10 cellular contexts compared by ENCODE assay signal in the genomic region with DNA sequence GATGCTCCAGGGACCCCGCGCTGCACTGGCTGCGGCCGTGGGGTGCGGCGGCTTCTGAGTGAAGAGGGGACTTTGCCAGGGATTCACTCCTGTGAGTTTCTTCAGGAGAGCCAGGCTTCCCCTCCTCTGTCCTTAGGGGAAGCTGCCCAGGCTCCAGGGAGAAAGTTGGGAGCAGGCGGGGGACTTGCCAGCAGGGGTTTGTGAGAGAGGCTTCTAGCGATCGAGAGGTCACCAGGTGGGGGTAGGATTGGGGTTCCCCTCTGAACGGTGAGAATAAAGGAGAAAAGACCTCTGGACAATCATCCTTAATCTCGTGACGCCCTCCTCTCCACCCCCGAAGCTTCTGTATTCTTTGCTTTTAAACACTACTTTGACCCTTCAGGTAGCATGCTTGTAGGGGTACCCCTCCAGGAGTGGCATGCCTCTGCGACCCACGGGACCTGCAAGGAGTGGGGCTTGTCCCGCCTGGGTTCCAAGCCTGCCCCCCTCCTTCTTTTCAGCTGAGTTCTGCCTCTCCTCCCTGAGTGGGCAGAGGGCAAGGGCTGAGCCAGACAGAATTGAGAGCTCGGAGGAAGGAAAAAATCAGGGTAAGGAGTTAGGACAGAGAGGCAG. TPM values are rescaled to one million over a fixed set of nuclear protein-coding genes. Genes with fewer than 3 reads are reported as not detected.
A peak's percentile ranks its signal among the peaks of the same experiment; 100 is the strongest.
DNase-seq lines count a peak whose midpoint lies in the region; FAIRE-seq and TF ChIP-seq lines count a peak whose summit lies in the region.
"Had no signal": no experiment of that assay in that cellular context is flagged by ENCODE, and none has a peak within 500 bp of the region (broad histone marks: within the 10 kb centered on the region; RNA-seq: fewer than 3 reads in every experiment).

No MANE protein-coding gene starts in this region.

- no peak for FAIRE-seq in endothelial cell of umbilical vein (lab: Jason Lieb, UNC)
- FAIRE-seq in urothelium cell line (lab: Jason Lieb, UNC), result no peak

- H4K20me1 ChIP-seq in BLaER1, result peaks cover 11% of the 10 kb centered on the region; the same call in 1 of the 2 replicates
- no peaks in the 10 kb centered on the region for H4K20me1 ChIP-seq in OCI-LY3 (ENCODE audit: insufficient read depth, low read length)
- H4K20me1 ChIP-seq in endothelial cell of umbilical vein (replicated peaks; ENCODE audit: control insufficient read depth, extremely low read depth, insufficient read depth, low read length), result no peaks in the 10 kb centered on the region
- no peaks in the 10 kb centered on the region for H4K20me1 ChIP-seq in neural progenitor cell (ENCODE audit: low read depth)

- no TSS peak for BruUV-seq in endothelial cell of umbilical vein (replicated peaks; lab: Mats Ljungman, UMichigan)

- intact Hi-C loops in endothelial cell of umbilical vein (cut with micrococcal nuclease), result no loop called here

- H3K27me3 ChIP-seq in BLaER1 (peaks cover 54% of the 10 kb centered on the region), OCI-LY3 (ENCODE audit: low read depth, low read length) (peaks cover 23% of the 10 kb centered on the region), endothelial cell of umbilical vein (ENCODE audit: control insufficient read depth in 2 of 2, insufficient read depth in 2 of 2, low read length in 2 of 2) (peaks cover 50 to 88% of the 10 kb centered on the region in 2 experiments), neural progenitor cell (peaks cover 43% of the 10 kb centered on the region)

- H3K27ac ChIP-seq in BLaER1 (no peak overlapping the region), OCI-LY3 (ENCODE audit: low read length) (no peak overlapping the region), endothelial cell of umbilical vein (ENCODE audit: insufficient read depth, low read depth, low read length) (no peak overlapping the region), neural progenitor cell (no peak overlapping the region)

- H3K36me3 ChIP-seq in BLaER1, result no peaks in the 10 kb centered on the region
- H3K36me3 ChIP-seq in OCI-LY3 (replicated peaks; ENCODE audit: low read depth, low read length), result no peaks in the 10 kb centered on the region
- H3K36me3 ChIP-seq in endothelial cell of umbilical vein (ENCODE audit: control insufficient read depth in 2 of 2, extremely low read depth in 1 of 2, insufficient read depth in 2 of 2, low read length in 2 of 2), result no peaks in the 10 kb centered on the region
- H3K36me3 ChIP-seq in neural progenitor cell, result no peaks in the 10 kb centered on the region

- H3K4me1 ChIP-seq in BLaER1 (peaks cover 13% of the 10 kb centered on the region), OCI-LY3 (ENCODE audit: low read length) (peaks cover 26% of the 10 kb centered on the region), endothelial cell of umbilical vein (ENCODE audit: control insufficient read depth, extremely low read depth, insufficient read depth, low read length) (peaks cover 4% of the 10 kb centered on the region), neural progenitor cell (peaks cover 4% of the 10 kb centered on the region)

- POLR2A ChIA-PET in endothelial cell of umbilical vein (lab: Charles Lee), result no interaction called here

- peak overlapping the region; percentile 81 for H3K4me3 Mint-ChIP-seq in neural progenitor cell

- DNase-seq in endothelial cell of umbilical vein (ENCODE audit: low read depth, low spot score) (no peak), neural progenitor cell (ENCODE audit: low spot score) (no peak), SIG-M5 (lab: John Stamatoyannopoulos, UW) (no peak), hepatic stellate cell (ENCODE audit: low spot score) (no peak), OCI-M1 (lab: John Stamatoyannopoulos, UW) (no peak), urothelium cell line (ENCODE audit: low spot score) (no peak)
- DNase-seq: cortex of kidney had no signal

- H3K4me3 ChIP-seq in BLaER1 (peak overlapping the region; percentile 68), OCI-LY3 (ENCODE audit: low read length) (peak overlapping the region; percentile 88), endothelial cell of umbilical vein (replicated peaks in 1 of 3; ENCODE audit: insufficient read depth in 1 of 3, low read depth in 1 of 3, low read length in 3 of 3) (no peak overlapping the region), neural progenitor cell (peak overlapping the region; percentile 61)

- no peak overlapping the region for H3K27ac Mint-ChIP-seq in neural progenitor cell

- H3F3A ChIP-seq in neural progenitor cell (ENCODE audit: low read depth), result no peaks in the 10 kb centered on the region

- no peak for TF ChIP-seq POLR2A in endothelial cell of umbilical vein (IDR thresholded peaks at IDR 0.05; ENCODE audit: low read depth, low read length)

- peaks cover 7% of the 10 kb centered on the region for H3K4me1 Mint-ChIP-seq in neural progenitor cell

- TF ChIP-seq CTCF in OCI-LY3 (IDR thresholded peaks at IDR 0.05; ENCODE audit: low read depth, low read length) (no peak), endothelial cell of umbilical vein (IDR thresholded peaks at IDR 0.05; ENCODE audit: extremely low read depth in 1 of 2, insufficient read depth in 1 of 2, low read depth in 1 of 2, low read length in 2 of 2) (no peak), neural progenitor cell (IDR thresholded peaks at IDR 0.05) (no peak)

- H3K27me3 Mint-ChIP-seq in neural progenitor cell (ENCODE audit: insufficient read depth, low read depth), result peaks cover 38% of the 10 kb centered on the region

- CTCF ChIA-PET in endothelial cell of umbilical vein (lab: Charles Lee), result interaction anchor here (1.8 to 3.2 kb wide), 4 partner anchors 10 to 181 kb away, joined by 7 to 21 read pairs (median 8); no protein-coding TSS in a partner anchor

- dilution Hi-C loops in endothelial cell of umbilical vein (cut with MboI; ENCODE audit: extremely low pct_ligation_motif_present, low sequenced_read_pairs), result no loop called here

- H3K36me3 Mint-ChIP-seq in neural progenitor cell, result no peaks in the 10 kb centered on the region

- H3K9me3 Mint-ChIP-seq in neural progenitor cell, result peaks cover 8% of the 10 kb centered on the region

- H3K9ac ChIP-seq in BLaER1, result no peak overlapping the region
- H3K9ac ChIP-seq in OCI-LY3 (ENCODE audit: low read length), result peak overlapping the region; percentile 49
- no peak overlapping the region for H3K9ac ChIP-seq in endothelial cell of umbilical vein (replicated peaks; ENCODE audit: extremely low read depth, insufficient read depth, low read length)
- no peak overlapping the region for H3K9ac ChIP-seq in neural progenitor cell

- no peaks in the 10 kb centered on the region for H3K9me1 ChIP-seq in endothelial cell of umbilical vein (replicated peaks; ENCODE audit: control insufficient read depth, extremely low read depth, insufficient read depth, low read length)

- H3K4me2 ChIP-seq in BLaER1 (peak overlapping the region; percentile 98), OCI-LY3 (ENCODE audit: low read length) (peak overlapping the region; percentile 91), endothelial cell of umbilical vein (ENCODE audit: insufficient read depth, low read length) (peak overlapping the region; percentile 21), neural progenitor cell (peak overlapping the region; percentile 96)

- H3K9me3 ChIP-seq in BLaER1 (peaks cover 36% of the 10 kb centered on the region), OCI-LY3 (ENCODE audit: insufficient read depth, low read length) (no peaks in the 10 kb centered on the region), endothelial cell of umbilical vein (replicated peaks; ENCODE audit: control insufficient read depth, insufficient read depth, low read length) (no peaks in the 10 kb centered on the region), neural progenitor cell (ENCODE audit: low read depth) (no peaks in the 10 kb centered on the region)

- H2AFZ ChIP-seq in OCI-LY3 (ENCODE audit: low read depth, low read length), result peak overlapping the region; percentile 44; the same call in 1 of the 2 replicates
- peak overlapping the region; percentile 65 for H2AFZ ChIP-seq in endothelial cell of umbilical vein (ENCODE audit: low read depth, low read length)
- peak overlapping the region; percentile 93 for H2AFZ ChIP-seq in neural progenitor cell (replicated peaks)

- H3K79me2 ChIP-seq in OCI-LY3 (ENCODE audit: low read length), result no peaks in the 10 kb centered on the region
- H3K79me2 ChIP-seq in endothelial cell of umbilical vein (ENCODE audit: control insufficient read depth, insufficient read depth, low read length), result no peaks in the 10 kb centered on the region
- H3K79me2 ChIP-seq in neural progenitor cell (ENCODE audit: low read depth), result no peaks in the 10 kb centered on the region

TF ChIP-seq in endothelial cell of umbilical vein, 7 proteins besides CTCF, POLR2A, EP300 and RAD21:
- TF ChIP-seq EZH2 (IDR thresholded peaks at IDR 0.05; ENCODE audit: borderline replicate concordance, low read depth, low read length, severe bottlenecking), result no peak
- TF ChIP-seq MYC (IDR thresholded peaks at IDR 0.05; ENCODE audit: low read depth, low read length), result no peak
- no peak for TF ChIP-seq MAX (IDR thresholded peaks at IDR 0.05; ENCODE audit: insufficient read depth, insufficient read length)
- TF ChIP-seq FOS (IDR thresholded peaks at IDR 0.05; ENCODE audit: borderline replicate concordance, insufficient read depth, low read length), result no peak
- no peak for TF ChIP-seq GATA2 (IDR thresholded peaks at IDR 0.05; ENCODE audit: insufficient read depth, insufficient read length, low read depth, low read length)
- TF ChIP-seq POLR2AphosphoS5 (IDR thresholded peaks at IDR 0.05; ENCODE audit: insufficient read depth, low read depth, low read length), result no peak
- no peak for TF ChIP-seq JUN (IDR thresholded peaks at IDR 0.05; ENCODE audit: borderline replicate concordance, insufficient read depth, insufficient read length, low read depth)

RNA-seq across cellular contexts. Expression of gene PROKR1, which starts 0.6 kb away (rescaled TPM):
- total RNA-seq in endothelial cell of umbilical vein, result not detected in 2 replicates
- polyA plus RNA-seq in endothelial cell of umbilical vein, result not detected in 2 replicates
- polyA plus RNA-seq in endothelial cell of umbilical vein (2011; cell fraction: cytosol; rRNA removed), result not detected in 2 replicates
- polyA plus RNA-seq in endothelial cell of umbilical vein (2011; cell fraction: nucleus; rRNA removed), result not detected in 2 replicates
- not detected in 2 replicates for polyA plus RNA-seq in endothelial cell of umbilical vein (2012)
- polyA minus RNA-seq in endothelial cell of umbilical vein, result not detected in 2 replicates
- not detected for polyA minus RNA-seq in endothelial cell of umbilical vein (2011; cell fraction: cytosol; rRNA and poly(A)+ RNA removed)
- polyA minus RNA-seq in endothelial cell of umbilical vein (2011; cell fraction: nucleus; rRNA and poly(A)+ RNA removed), result not detected in 2 replicates
- total RNA-seq in neural progenitor cell (ENCODE audit: low replicate concordance), result 1.8 and 2.1 TPM in 2 replicates
- total RNA-seq: T-helper 1 cell treated with Interleukin-12 subunit alpha and Interleukin-12 subunit beta and Interleukin-4 antibody, amounts not matched to agents 30 ng/mL and 1 ng/mL, for 36 hours had no signal

Comparison
In these comparisons a context has a peak if more than half of its experiments do, and no peak if none do; other contexts are left out.
1. H3K4me2 ChIP-seq: peak in every context shown above with its lines; median percentile 98 in BLaER1; 96 in neural progenitor cell; 91 in OCI-LY3; 21 in endothelial cell of umbilical vein.
2. H3K4me3 ChIP-seq: peak in BLaER1 (single experiment), OCI-LY3 (single experiment) and neural progenitor cell (single experiment); none in endothelial cell of umbilical vein (0 of 3).
3. Peak in every context shown above with its lines, with median percentiles within 50 percentile points of each other: H2AFZ ChIP-seq.